20 cellular contexts compared by ENCODE assay signal in the genomic region with DNA sequence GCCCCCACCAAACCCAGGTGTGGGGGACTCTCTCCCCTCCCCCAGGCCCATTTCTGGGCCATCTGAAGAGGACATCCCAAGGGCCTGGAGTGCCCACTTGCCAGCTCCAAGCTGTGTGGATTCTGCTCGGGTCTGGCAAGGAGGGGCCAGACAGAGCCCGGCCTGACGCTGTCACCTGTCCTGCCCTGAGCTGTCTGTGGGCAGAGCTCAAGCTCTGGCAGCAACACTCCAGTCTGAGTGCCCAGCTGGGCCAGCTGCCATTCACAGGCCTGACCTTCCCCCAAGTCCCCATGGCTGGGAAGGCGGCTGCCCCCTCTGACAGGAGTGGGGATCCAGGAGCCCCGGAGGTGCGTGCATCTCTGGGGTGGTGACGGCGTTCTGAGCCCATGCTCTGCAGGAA. TPM values are rescaled to one million over a fixed set of nuclear protein-coding genes. Genes with fewer than 3 reads are reported as not detected.
DNase-seq lines count a peak whose midpoint lies in the region; ATAC-seq and TF ChIP-seq lines count a peak whose summit lies in the region.
"Had no signal": no experiment of that assay in that cellular context is flagged by ENCODE, and none has a peak within 500 bp of the region (broad histone marks: within the 10 kb centered on the region; RNA-seq: fewer than 3 reads in every experiment).

No MANE protein-coding gene starts in this region.

- no peaks in the 10 kb centered on the region for H3K36me3 ChIP-seq in parathyroid adenoma (ENCODE audit: control insufficient read depth, insufficient read depth, low read length)
- no peaks in the 10 kb centered on the region for H3K36me3 ChIP-seq in ascending aorta

- TF ChIP-seq CTCF in parathyroid adenoma (IDR thresholded peaks at IDR 0.05) (no peak), ascending aorta (IDR thresholded peaks at IDR 0.05) (no peak)

- H3K27ac ChIP-seq in parathyroid adenoma (peak overlapping the region; percentile 56), ascending aorta (peak overlapping the region in 1 of 2 donors; percentile 36)

- H3K27me3 ChIP-seq in parathyroid adenoma (ENCODE audit: control insufficient read depth, insufficient read depth, low read length): no peaks in the 10 kb centered on the region
- no peaks in the 10 kb centered on the region for H3K27me3 ChIP-seq in ascending aorta

- H3K4me3 ChIP-seq in parathyroid adenoma (ENCODE audit: low read depth, low read length): no peak overlapping the region
- H3K4me3 ChIP-seq in ascending aorta: no peak overlapping the region
- H3K4me3 ChIP-seq: A549 had no signal

- no peak overlapping the region for H3K9ac ChIP-seq in parathyroid adenoma

- intact Hi-C loops in Right ventricle myocardium inferior (cut with DNase I): no loop called here
- intact Hi-C loops in cardiac septum (cut with DNase I): no loop called here
- intact Hi-C loops in ascending aorta (cut with DNase I): no loop called here

- H3K9me3 ChIP-seq in parathyroid adenoma (ENCODE audit: control insufficient read depth, low read length) (no peaks in the 10 kb centered on the region), ascending aorta (no peaks in the 10 kb centered on the region)
- H3K9me3 ChIP-seq: A549 had no signal

- H3K4me1 ChIP-seq in parathyroid adenoma: peaks cover 3% of the 10 kb centered on the region
- H3K4me1 ChIP-seq in ascending aorta: peaks cover 3 to 16% of the 10 kb centered on the region in 2 donors

- peak; percentile 76 for DNase-seq in Right ventricle myocardium inferior (ENCODE audit: missing footprints)
- no peak for DNase-seq in cardiac septum (ENCODE audit: low spot score)
- DNase-seq in left lobe of liver (ENCODE audit: low spot score): peak; percentile 90
- DNase-seq in effector CD4-positive, alpha-beta T cell: no peak
- DNase-seq in ascending aorta (ENCODE audit: low spot score in 2 of 2): no peak
- DNase-seq: CD4-positive, CD25-positive, alpha-beta regulatory T cell; hippocampal formation; naive thymus-derived CD4-positive, alpha-beta T cell; NCI-H146; NCI-H446; SIG-M5 had no signal

- no peak overlapping the region for H2AFZ ChIP-seq in parathyroid adenoma

- no peaks in the 10 kb centered on the region for H3K79me2 ChIP-seq in parathyroid adenoma

- ATAC-seq in Right ventricle myocardium inferior (peak; percentile 83), left lobe of liver (peak; percentile 72), GM21367 (IDR thresholded peaks at IDR 0.05; ENCODE audit: unreplicated experiment) (no peak), HG03045 (IDR thresholded peaks at IDR 0.05; ENCODE audit: unreplicated experiment) (no peak)
- ATAC-seq: A549; activated T-helper 17 cell treated with anti-CD3 and anti-CD28 coated beads, Interleukin-2, amount 50 U/mL, for 72 hours; naive thymus-derived CD4-positive, alpha-beta T cell; stimulated activated effector memory CD8-positive, alpha-beta T cell treated with anti-CD3 and anti-CD28 coated beads, Interleukin-12 subunit alpha, Interleukin-12 subunit beta, amount 100 ng/mL, for 72 hours had no signal

- no peak overlapping the region for H3K4me2 ChIP-seq in parathyroid adenoma (ENCODE audit: low read length)
- H3K4me2 ChIP-seq: A549 had no signal

RNA-seq across cellular contexts. Expression of gene PIM3, which starts 6.2 kb away (rescaled TPM):
- total RNA-seq in Right ventricle myocardium inferior (56.9 TPM), cardiac septum (31.3 TPM), left lobe of liver (36.8 TPM), ascending aorta (269 TPM)

RNA-seq across cellular contexts. Expression of gene CRELD2, which starts 35.9 kb away (rescaled TPM):
- total RNA-seq in Right ventricle myocardium inferior (30.6 TPM), cardiac septum (32.9 TPM), left lobe of liver (65.1 TPM), ascending aorta (61.8 TPM)

RNA-seq across cellular contexts. Expression of gene ALG12, which starts 36.1 kb away (rescaled TPM):
- total RNA-seq in Right ventricle myocardium inferior (16.4 TPM), cardiac septum (14.3 TPM), left lobe of liver (19.1 TPM), ascending aorta (6.9 TPM)

RNA-seq across cellular contexts. Expression of gene IL17REL, which starts 58.2 kb away (rescaled TPM):
- total RNA-seq in Right ventricle myocardium inferior (not detected), cardiac septum (not detected), left lobe of liver (not detected), ascending aorta (not detected)
- total RNA-seq: Daoy; kidney epithelial cell; naive thymus-derived CD4-positive, alpha-beta T cell; urinary bladder had no signal

Comparison
In these comparisons a context has a peak if more than half of its experiments do, and no peak if none do; other contexts are left out.
1. DNase-seq: peak in Right ventricle myocardium inferior (single experiment) and left lobe of liver (single experiment); none in cardiac septum (single experiment), effector CD4-positive, alpha-beta T cell (single experiment) and ascending aorta (0 of 2).
2. ATAC-seq: peak in Right ventricle myocardium inferior (single experiment) and left lobe of liver (single experiment); none in GM21367 (single experiment) and HG03045 (single experiment).